8 cellular contexts compared by ENCODE assay signal in the genomic region with DNA sequence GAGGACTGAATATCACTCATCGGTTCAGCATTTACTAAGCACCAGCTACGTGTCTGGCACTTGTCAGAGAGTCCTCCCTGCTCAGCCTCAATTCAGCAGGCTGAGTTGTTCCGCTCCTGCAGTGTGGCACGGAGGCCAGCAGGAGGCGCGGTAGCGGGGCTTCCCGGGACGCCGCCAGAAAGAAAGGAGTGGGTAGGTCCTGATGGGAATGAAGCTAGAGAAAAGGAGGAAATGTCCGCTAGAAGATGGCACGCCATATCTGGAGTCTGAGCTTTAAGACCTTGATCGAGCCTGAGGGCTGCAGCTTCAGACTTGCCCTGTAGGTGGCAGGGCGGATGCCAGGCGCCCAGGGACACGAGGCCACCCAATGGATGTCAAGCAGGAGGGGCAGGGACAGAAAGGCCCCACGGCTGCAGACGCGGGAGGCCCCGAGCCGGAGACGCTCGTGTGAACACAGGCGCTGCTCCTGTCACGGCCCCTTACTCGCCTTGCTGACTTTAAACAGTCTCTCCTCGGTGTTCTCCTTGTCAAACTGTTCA. TPM values are rescaled to one million over a fixed set of nuclear protein-coding genes. Genes with fewer than 3 reads are reported as not detected.
DNase-seq lines count a peak whose midpoint lies in the region; ATAC-seq and TF ChIP-seq lines count a peak whose summit lies in the region.

No MANE protein-coding gene starts in this region.

- no peaks in the 10 kb centered on the region for H3K27me3 ChIP-seq in brain microvascular endothelial cell (replicated peaks)

- peak; percentile 99 for TF ChIP-seq CTCF in brain microvascular endothelial cell (IDR thresholded peaks at IDR 0.05; ENCODE audit: low read depth, low read length, missing control alignments)

- ATAC-seq in GM18498 (IDR thresholded peaks at IDR 0.05; ENCODE audit: unreplicated experiment): peak; percentile 88
- ATAC-seq in HG03565 (IDR thresholded peaks at IDR 0.05; ENCODE audit: unreplicated experiment): no peak

- peaks cover 11% of the 10 kb centered on the region for H3K4me1 Mint-ChIP-seq in T-helper 2 cell treated with Interferon-gamma antibody and Interleukin-4, amounts not matched to agents 5 μg/mL and 100 μg/mL, for 36 hours (ENCODE audit: low read depth)
- H3K4me1 Mint-ChIP-seq in immature natural killer cell: peaks cover 19 to 31% of the 10 kb centered on the region in 2 donors

- peak overlapping the region; percentile 65 for H3K4me3 Mint-ChIP-seq in T-helper 2 cell treated with Interferon-gamma antibody and Interleukin-4, amounts not matched to agents 5 μg/mL and 100 μg/mL, for 36 hours
- peak overlapping the region in 1 of 5 donors; percentile 51 for H3K4me3 Mint-ChIP-seq in immature natural killer cell

- in situ Hi-C loops in ACHN (cut with HindIII; ENCODE audit: low pct_ligation_motif_present, low pct_unique_long_range_greater_than_20kb, low sequenced_read_pairs): no loop called here
- in situ Hi-C loops in KBM-7 (cut with MboI; ENCODE audit: low pct_unique_long_range_greater_than_20kb, low sequenced_read_pairs): no loop called here
- in situ Hi-C loops in brain microvascular endothelial cell (cut with HindIII; ENCODE audit: low pct_ligation_motif_present, low sequenced_read_pairs): no loop called here

- H3K36me3 Mint-ChIP-seq in T-helper 2 cell treated with Interferon-gamma antibody and Interleukin-4, amounts not matched to agents 5 μg/mL and 100 μg/mL, for 36 hours (ENCODE audit: low read depth): peaks cover 25% of the 10 kb centered on the region
- peaks cover 26 to 57% (median 53%) of the 10 kb centered on the region in 3 donors for H3K36me3 Mint-ChIP-seq in immature natural killer cell

- peaks cover 22% of the 10 kb centered on the region for H3K36me3 ChIP-seq in brain microvascular endothelial cell (replicated peaks)

- peak overlapping the region; percentile 6 for H3K27ac ChIP-seq in brain microvascular endothelial cell
- H3K27ac ChIP-seq in skin epidermis: peak overlapping the region in 14 of 21 experiments; percentile 3 to 68 (median 40)

- H3K27ac Mint-ChIP-seq in T-helper 2 cell treated with Interferon-gamma antibody and Interleukin-4, amounts not matched to agents 5 μg/mL and 100 μg/mL, for 36 hours: peak overlapping the region; percentile 60
- H3K27ac Mint-ChIP-seq in immature natural killer cell: peak overlapping the region in 5 of 6 donors; percentile 7 to 67 (median 46)

- DNase-seq in ACHN (peak; percentile 88), KBM-7 (peak; percentile 98), brain microvascular endothelial cell (peak; percentile 81), immature natural killer cell (peak in 2 of 3 donors; percentile 26 to 42)
- peak; percentile 57 for DNase-seq in T-helper 2 cell treated with Interferon-gamma antibody and Interleukin-4, amounts not matched to agents 5 μg/mL and 100 μg/mL, for 36 hours (ENCODE audit: low spot score)

- no peaks in the 10 kb centered on the region for H3K9me3 Mint-ChIP-seq in T-helper 2 cell treated with Interferon-gamma antibody and Interleukin-4, amounts not matched to agents 5 μg/mL and 100 μg/mL, for 36 hours
- no peaks in the 10 kb centered on the region for H3K9me3 Mint-ChIP-seq in immature natural killer cell

- H3K4me3 ChIP-seq in brain microvascular endothelial cell (ENCODE audit: low read depth, low read length) (peak overlapping the region; percentile 26), skin epidermis (peak overlapping the region in 1 of 7 experiments; percentile 25)

- no peaks in the 10 kb centered on the region for H3K27me3 Mint-ChIP-seq in T-helper 2 cell treated with Interferon-gamma antibody and Interleukin-4, amounts not matched to agents 5 μg/mL and 100 μg/mL, for 36 hours (ENCODE audit: low read depth)
- peaks cover 0 to 2% (median 0%) of the 10 kb centered on the region in 3 donors for H3K27me3 Mint-ChIP-seq in immature natural killer cell (ENCODE audit: low read depth in 3 of 3)

RNA-seq across cellular contexts. Expression of gene SERPINB6, which starts 18.7 kb away (rescaled TPM):
- polyA plus RNA-seq in immature natural killer cell: 100 to 1,000 TPM; 196 to 243 (median 199) TPM

RNA-seq across cellular contexts. Expression of gene NQO2, which starts 47.1 kb away (rescaled TPM):
- polyA plus RNA-seq in immature natural killer cell: 10 to 100 TPM; 55.5 to 74.7 (median 67.9) TPM

RNA-seq across cellular contexts. Expression of gene SERPINB9, which starts 49.5 kb away (rescaled TPM):
- polyA plus RNA-seq in immature natural killer cell: 10 to 100 TPM; 20.7 to 50.4 (median 21.7) TPM

Comparison
In these comparisons a context has a peak if more than half of its experiments do, and no peak if none do; other contexts are left out.
1. DNase-seq: peak in every context shown above with its lines; median percentile 98 in KBM-7; 88 in ACHN; 81 in brain microvascular endothelial cell; 57 in T-helper 2 cell treated with Interferon-gamma antibody and Interleukin-4, amounts not matched to agents 5 μg/mL and 100 μg/mL, for 36 hours; 34 in immature natural killer cell.